1 cellular context compared by ENCODE assay signal in the genomic region with DNA sequence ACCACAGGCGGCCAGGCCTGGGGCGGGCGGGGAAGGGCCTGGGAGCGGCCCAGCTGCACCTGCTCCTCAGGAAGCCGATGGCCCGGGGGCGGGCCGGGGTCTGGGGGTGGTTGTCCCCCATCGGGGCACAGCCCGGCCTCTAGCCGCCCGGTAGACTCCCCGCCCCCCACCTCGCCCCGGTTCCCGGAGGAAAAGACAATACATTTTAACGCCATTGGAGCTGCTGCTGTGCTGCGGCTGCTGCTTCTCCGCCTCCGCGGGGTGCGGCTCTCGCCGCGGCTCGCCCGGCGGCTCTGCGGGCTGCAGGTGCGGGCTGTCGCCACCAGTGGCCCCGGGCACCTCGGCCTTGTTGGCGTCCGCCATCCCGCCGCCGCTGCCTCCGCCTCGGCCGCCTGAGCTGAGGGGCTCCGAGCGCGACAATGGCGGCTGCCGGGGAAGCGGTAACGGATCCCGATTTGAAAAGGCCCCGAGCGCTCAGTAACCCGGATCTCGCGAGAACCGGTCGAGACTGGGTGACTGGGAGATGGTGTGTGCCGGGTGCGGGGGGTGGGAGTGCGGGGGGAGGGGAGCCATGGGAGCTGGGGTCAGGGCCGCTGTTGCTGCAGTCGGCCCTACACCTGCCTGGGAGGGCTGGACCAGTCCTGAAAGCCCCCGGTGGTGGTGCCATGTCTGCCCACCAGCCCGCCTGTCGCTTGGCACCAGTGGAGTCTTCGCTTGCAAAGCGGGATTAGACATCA.
TF ChIP-seq lines count a peak whose summit lies in the region.

A gene with protein sequence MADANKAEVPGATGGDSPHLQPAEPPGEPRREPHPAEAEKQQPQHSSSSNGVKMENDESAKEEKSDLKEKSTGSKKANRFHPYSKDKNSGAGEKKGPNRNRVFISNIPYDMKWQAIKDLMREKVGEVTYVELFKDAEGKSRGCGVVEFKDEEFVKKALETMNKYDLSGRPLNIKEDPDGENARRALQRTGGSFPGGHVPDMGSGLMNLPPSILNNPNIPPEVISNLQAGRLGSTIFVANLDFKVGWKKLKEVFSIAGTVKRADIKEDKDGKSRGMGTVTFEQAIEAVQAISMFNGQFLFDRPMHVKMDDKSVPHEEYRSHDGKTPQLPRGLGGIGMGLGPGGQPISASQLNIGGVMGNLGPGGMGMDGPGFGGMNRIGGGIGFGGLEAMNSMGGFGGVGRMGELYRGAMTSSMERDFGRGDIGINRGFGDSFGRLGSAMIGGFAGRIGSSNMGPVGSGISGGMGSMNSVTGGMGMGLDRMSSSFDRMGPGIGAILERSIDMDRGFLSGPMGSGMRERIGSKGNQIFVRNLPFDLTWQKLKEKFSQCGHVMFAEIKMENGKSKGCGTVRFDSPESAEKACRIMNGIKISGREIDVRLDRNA (minus strand): TSS at position 421 of the 737 bp plus-strand sequence. CDS start 58 bp downstream, at position 363.

TF ChIP-seq in Ishikawa, 13 proteins besides CTCF, POLR2A, EP300 and RAD21 (continued from another document):
- TF ChIP-seq, protein P1, sequence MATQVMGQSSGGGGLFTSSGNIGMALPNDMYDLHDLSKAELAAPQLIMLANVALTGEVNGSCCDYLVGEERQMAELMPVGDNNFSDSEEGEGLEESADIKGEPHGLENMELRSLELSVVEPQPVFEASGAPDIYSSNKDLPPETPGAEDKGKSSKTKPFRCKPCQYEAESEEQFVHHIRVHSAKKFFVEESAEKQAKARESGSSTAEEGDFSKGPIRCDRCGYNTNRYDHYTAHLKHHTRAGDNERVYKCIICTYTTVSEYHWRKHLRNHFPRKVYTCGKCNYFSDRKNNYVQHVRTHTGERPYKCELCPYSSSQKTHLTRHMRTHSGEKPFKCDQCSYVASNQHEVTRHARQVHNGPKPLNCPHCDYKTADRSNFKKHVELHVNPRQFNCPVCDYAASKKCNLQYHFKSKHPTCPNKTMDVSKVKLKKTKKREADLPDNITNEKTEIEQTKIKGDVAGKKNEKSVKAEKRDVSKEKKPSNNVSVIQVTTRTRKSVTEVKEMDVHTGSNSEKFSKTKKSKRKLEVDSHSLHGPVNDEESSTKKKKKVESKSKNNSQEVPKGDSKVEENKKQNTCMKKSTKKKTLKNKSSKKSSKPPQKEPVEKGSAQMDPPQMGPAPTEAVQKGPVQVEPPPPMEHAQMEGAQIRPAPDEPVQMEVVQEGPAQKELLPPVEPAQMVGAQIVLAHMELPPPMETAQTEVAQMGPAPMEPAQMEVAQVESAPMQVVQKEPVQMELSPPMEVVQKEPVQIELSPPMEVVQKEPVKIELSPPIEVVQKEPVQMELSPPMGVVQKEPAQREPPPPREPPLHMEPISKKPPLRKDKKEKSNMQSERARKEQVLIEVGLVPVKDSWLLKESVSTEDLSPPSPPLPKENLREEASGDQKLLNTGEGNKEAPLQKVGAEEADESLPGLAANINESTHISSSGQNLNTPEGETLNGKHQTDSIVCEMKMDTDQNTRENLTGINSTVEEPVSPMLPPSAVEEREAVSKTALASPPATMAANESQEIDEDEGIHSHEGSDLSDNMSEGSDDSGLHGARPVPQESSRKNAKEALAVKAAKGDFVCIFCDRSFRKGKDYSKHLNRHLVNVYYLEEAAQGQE (IDR thresholded peaks at IDR 0.05; ENCODE audit: low read depth), result no peak
- TF ChIP-seq YY1 (IDR thresholded peaks at IDR 0.05; ENCODE audit: low read depth) (peak; percentile 89), CREB1 (IDR thresholded peaks at IDR 0.05; ENCODE audit: low read depth) (no peak), TAF1 (IDR thresholded peaks at IDR 0.05; ENCODE audit: low read depth) (0 out of 2 replicates have a peak, but pooled peaks have one; percentile 35), NFIC (IDR thresholded peaks at IDR 0.05) (no peak), TCF12 (IDR thresholded peaks at IDR 0.05; ENCODE audit: low read depth) (no peak), ZBTB7A (IDR thresholded peaks at IDR 0.05; ENCODE audit: low read depth) (no peak), EGR1 (IDR thresholded peaks at IDR 0.05) (no peak)
- TF ChIP-seq, protein P2, sequence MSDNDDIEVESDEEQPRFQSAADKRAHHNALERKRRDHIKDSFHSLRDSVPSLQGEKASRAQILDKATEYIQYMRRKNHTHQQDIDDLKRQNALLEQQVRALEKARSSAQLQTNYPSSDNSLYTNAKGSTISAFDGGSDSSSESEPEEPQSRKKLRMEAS (IDR thresholded peaks at IDR 0.05), result peak; percentile 93
- TF ChIP-seq, protein P3, sequence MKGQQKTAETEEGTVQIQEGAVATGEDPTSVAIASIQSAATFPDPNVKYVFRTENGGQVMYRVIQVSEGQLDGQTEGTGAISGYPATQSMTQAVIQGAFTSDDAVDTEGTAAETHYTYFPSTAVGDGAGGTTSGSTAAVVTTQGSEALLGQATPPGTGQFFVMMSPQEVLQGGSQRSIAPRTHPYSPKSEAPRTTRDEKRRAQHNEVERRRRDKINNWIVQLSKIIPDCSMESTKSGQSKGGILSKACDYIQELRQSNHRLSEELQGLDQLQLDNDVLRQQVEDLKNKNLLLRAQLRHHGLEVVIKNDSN (IDR thresholded peaks at IDR 0.05), result no peak
TF ChIP-seq in Ishikawa: peak in this region for 3.
